ENCODE assay signal across 1 cellular context in genomic region chr14:55089547-55090153, GRCh38.
TF ChIP-seq lines count a peak whose summit lies in the region.
"Not testable (repeated sequence)": the region's sequence is repeated elsewhere in the genome, so short reads cannot be mapped to it uniquely, and the experiment has no call there.

No MANE protein-coding gene starts in this region.

TF ChIP-seq in HepG2, 621 proteins besides CTCF, POLR2A, EP300 and RAD21 (continued from another document):
- TF ChIP-seq ARID3A (IDR thresholded peaks at IDR 0.05; ENCODE audit: low read depth, low read length) (0 out of 2 replicates have a peak, but pooled peaks have one; percentile 21), NFE2L2 (IDR thresholded peaks at IDR 0.05; ENCODE audit: low read length) (peak; percentile 10; the same call in 1 of the 2 replicates), STAG1 (CRISPR knock-in tag; IDR thresholded peaks at IDR 0.05) (peak; percentile 92), HMGXB3 (CRISPR knock-in tag; IDR thresholded peaks at IDR 0.05; ENCODE audit: borderline replicate concordance) (0 out of 2 replicates have a peak, but pooled peaks have one; percentile 28), ERF (CRISPR knock-in tag; IDR thresholded peaks at IDR 0.05) (0 out of 2 replicates have a peak, but pooled peaks have one; percentile 21), ZNF335 (CRISPR knock-in tag; IDR thresholded peaks at IDR 0.05) (0 out of 2 replicates have a peak, but pooled peaks have one; percentile 36), HMGXB4 (CRISPR knock-in tag; IDR thresholded peaks at IDR 0.05; ENCODE audit: borderline replicate concordance in 1 of 2, low read depth in 1 of 2) (peak in 1 of 2 experiments; percentile 54; a peak in 1 of 4 replicates), KDM2A (CRISPR knock-in tag; IDR thresholded peaks at IDR 0.05; ENCODE audit: borderline replicate concordance, low read depth) (0 out of 2 replicates have a peak, but pooled peaks have one; percentile 27), ELF3 (CRISPR knock-in tag; IDR thresholded peaks at IDR 0.05) (0 out of 2 replicates have a peak, but pooled peaks have one; percentile 34), ZNF580 (CRISPR knock-in tag; IDR thresholded peaks at IDR 0.05; ENCODE audit: borderline replicate concordance, low read depth) (peak; percentile 55; the same call in 1 of the 2 replicates), ATF7 (IDR thresholded peaks at IDR 0.05) (0 out of 2 replicates have a peak, but pooled peaks have one; percentile 16), ZNF574 (CRISPR knock-in tag; IDR thresholded peaks at IDR 0.05) (0 out of 2 replicates have a peak, but pooled peaks have one; percentile 23), SMC3 (IDR thresholded peaks at IDR 0.05; ENCODE audit: low read length) (peak; percentile 96)
- not testable (repeated sequence) for TF ChIP-seq ATF7 (CRISPR knock-in tag; IDR thresholded peaks at IDR 0.05)
